12 cellular contexts compared by ENCODE assay signal in the genomic region with DNA sequence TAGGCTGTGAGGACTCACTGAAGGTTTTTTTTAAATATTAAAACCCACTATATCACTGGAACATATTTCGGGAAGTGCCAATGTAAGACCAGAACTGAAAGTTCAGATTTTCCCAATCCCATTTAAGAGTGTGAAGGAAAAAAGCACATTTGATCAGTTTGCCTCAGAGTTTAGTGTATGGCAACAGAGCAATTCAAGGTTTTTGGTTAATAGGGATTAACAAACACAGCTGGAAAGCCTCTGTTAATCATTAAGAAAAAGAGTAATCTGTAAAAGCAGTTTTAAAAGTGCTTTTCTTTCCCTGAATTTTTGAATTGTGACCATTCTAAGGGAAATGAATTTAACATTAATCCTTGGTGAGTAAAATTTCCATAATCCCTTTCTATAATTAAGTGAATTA.
"Had no signal": no experiment of that assay in that cellular context is flagged by ENCODE, and none has a peak within 500 bp of the region (broad histone marks: within the 10 kb centered on the region; RNA-seq: fewer than 3 reads in every experiment).

No MANE protein-coding gene starts in this region.

- H3K36me3 Mint-ChIP-seq: natural killer cell treated with Interleukin-12 subunit alpha and Interleukin-12 subunit beta and Interleukin-15 and Interleukin-18, amount 100 ng/mL, for 72 hours; stimulated activated effector memory CD8-positive, alpha-beta T cell treated with anti-CD3 and anti-CD28 coated beads, Interleukin-12 subunit alpha, Interleukin-12 subunit beta, amount 100 ng/mL, for 72 hours had no signal

- H3K9me3 ChIP-seq: gastroesophageal sphincter, right atrium auricular region had no signal

- H3K27ac Mint-ChIP-seq: activated naive CD8-positive, alpha-beta T cell treated with anti-CD3 and anti-CD28 coated beads, Interleukin-2, amount 50 U/mL, for 24 hours; activated T-helper 1 cell treated with anti-CD3 and anti-CD28 coated beads, Interleukin-12 subunit alpha, Interleukin-12 subunit beta, Interleukin-2, Interleukin-4 antibody, amounts not matched to agents 30 ng/mL and 10 ng/mL and 1 ng/mL, durations not matched to agents 14 hours and 24 hours and 36 hours; natural killer cell treated with Interleukin-12 subunit alpha and Interleukin-12 subunit beta and Interleukin-15 and Interleukin-18, amount 100 ng/mL, for 72 hours; stimulated activated effector memory CD8-positive, alpha-beta T cell treated with anti-CD3 and anti-CD28 coated beads, Interleukin-12 subunit alpha, Interleukin-12 subunit beta, amount 100 ng/mL, for 72 hours had no signal

- H3K4me1 Mint-ChIP-seq: activated naive CD8-positive, alpha-beta T cell treated with anti-CD3 and anti-CD28 coated beads, Interleukin-2, amount 50 U/mL, for 24 hours; stimulated activated effector memory CD8-positive, alpha-beta T cell treated with anti-CD3 and anti-CD28 coated beads, Interleukin-12 subunit alpha, Interleukin-12 subunit beta, amount 100 ng/mL, for 72 hours had no signal

- DNase-seq: activated CD4-positive, alpha-beta T cell treated with anti-CD3 and anti-CD28 coated beads for 4 hours; activated naive CD4-positive, alpha-beta T cell treated with Interleukin-2 at 50 U/mL for 16 hours; activated naive CD8-positive, alpha-beta T cell treated with anti-CD3 and anti-CD28 coated beads, Interleukin-2, amount 50 U/mL, for 24 hours; effector CD4-positive, alpha-beta T cell; kidney glomerular epithelial cell; trophoblast cell had no signal

- ATAC-seq: activated naive CD8-positive, alpha-beta T cell treated with anti-CD3 and anti-CD28 coated beads, Interleukin-2, amount 50 U/mL, for 24 hours; gastroesophageal sphincter; natural killer cell treated with Interleukin-12 subunit alpha and Interleukin-12 subunit beta and Interleukin-15 and Interleukin-18, amount 100 ng/mL, for 72 hours; stimulated activated effector memory CD8-positive, alpha-beta T cell treated with anti-CD3 and anti-CD28 coated beads, Interleukin-12 subunit alpha, Interleukin-12 subunit beta, amount 100 ng/mL, for 72 hours had no signal

- H3K27me3 Mint-ChIP-seq: activated naive CD8-positive, alpha-beta T cell treated with anti-CD3 and anti-CD28 coated beads, Interleukin-2, amount 50 U/mL, for 24 hours; natural killer cell treated with Interleukin-12 subunit alpha and Interleukin-12 subunit beta and Interleukin-15 and Interleukin-18, amount 100 ng/mL, for 72 hours had no signal

- H3K4me3 ChIP-seq: gastroesophageal sphincter had no signal

- H3K27me3 ChIP-seq: gastroesophageal sphincter, right atrium auricular region had no signal

- H3K4me3 Mint-ChIP-seq: activated naive CD8-positive, alpha-beta T cell treated with anti-CD3 and anti-CD28 coated beads, Interleukin-2, amount 50 U/mL, for 24 hours; activated T-helper 1 cell treated with anti-CD3 and anti-CD28 coated beads, Interleukin-12 subunit alpha, Interleukin-12 subunit beta, Interleukin-2, Interleukin-4 antibody, amounts not matched to agents 30 ng/mL and 10 ng/mL and 1 ng/mL, durations not matched to agents 14 hours and 24 hours and 36 hours; natural killer cell treated with Interleukin-12 subunit alpha and Interleukin-12 subunit beta and Interleukin-15 and Interleukin-18, amount 100 ng/mL, for 72 hours; stimulated activated effector memory CD8-positive, alpha-beta T cell treated with anti-CD3 and anti-CD28 coated beads, Interleukin-12 subunit alpha, Interleukin-12 subunit beta, amount 100 ng/mL, for 72 hours had no signal

- H3K4me1 ChIP-seq: gastroesophageal sphincter, right atrium auricular region had no signal

- H3K9me3 Mint-ChIP-seq: activated naive CD8-positive, alpha-beta T cell treated with anti-CD3 and anti-CD28 coated beads, Interleukin-2, amount 50 U/mL, for 24 hours; activated T-helper 1 cell treated with anti-CD3 and anti-CD28 coated beads, Interleukin-12 subunit alpha, Interleukin-12 subunit beta, Interleukin-2, Interleukin-4 antibody, amounts not matched to agents 30 ng/mL and 10 ng/mL and 1 ng/mL, durations not matched to agents 14 hours and 24 hours and 36 hours; stimulated activated effector memory CD8-positive, alpha-beta T cell treated with anti-CD3 and anti-CD28 coated beads, Interleukin-12 subunit alpha, Interleukin-12 subunit beta, amount 100 ng/mL, for 72 hours had no signal

- H3K36me3 ChIP-seq: gastroesophageal sphincter, right atrium auricular region had no signal

- H3K27ac ChIP-seq: gastroesophageal sphincter, right atrium auricular region, VCaP had no signal
